ENCODE assay signal across 8 cellular contexts in the genomic region with DNA sequence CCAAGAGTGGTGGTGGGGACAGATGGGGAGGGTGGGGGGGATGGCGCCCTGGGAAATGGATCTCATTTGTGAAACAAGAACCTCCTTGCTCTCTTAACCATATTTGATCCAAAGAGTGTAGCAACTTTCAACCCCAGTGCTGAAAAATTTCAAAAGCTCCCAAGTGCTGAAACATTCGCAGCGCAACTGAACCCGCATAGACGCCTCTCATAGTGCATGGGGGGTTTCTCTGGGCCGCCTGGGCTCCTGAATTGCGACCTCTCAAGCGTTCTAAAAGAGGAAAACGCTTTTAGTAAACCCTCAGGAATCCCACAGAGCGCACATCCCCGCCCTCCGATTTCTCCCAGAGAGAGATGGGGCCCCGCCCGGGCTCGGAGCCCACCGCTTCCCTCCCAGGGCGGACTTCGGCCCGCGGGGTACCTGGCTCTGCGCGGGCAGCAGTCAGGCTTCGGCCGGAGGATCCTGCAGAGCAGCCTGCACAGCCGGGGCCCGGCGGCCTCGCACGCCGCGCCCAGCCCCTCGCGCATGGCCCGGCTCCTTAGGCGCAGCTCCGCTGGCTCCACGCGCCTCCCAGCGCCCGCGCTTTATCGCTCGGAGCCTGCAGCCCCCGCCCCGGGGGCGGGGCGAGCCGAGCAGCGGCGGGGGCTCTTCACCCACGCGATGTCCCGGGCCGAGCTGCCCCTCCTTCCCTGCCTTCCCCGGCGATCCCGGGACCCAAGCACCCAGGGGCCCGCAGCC. TPM values are rescaled to one million over a fixed set of nuclear protein-coding genes. Genes with fewer than 3 reads are reported as not detected.
DNase-seq lines count a peak whose midpoint lies in the region; ATAC-seq and TF ChIP-seq lines count a peak whose summit lies in the region.

No MANE protein-coding gene starts in this region.

- CTCF ChIA-PET in CD8-positive, alpha-beta memory T cell (lab: Charles Lee), result interaction anchor here (1.2 to 4.2 kb wide), 3 partner anchors 10 to 87 kb away, joined by 3 to 20 read pairs (median 5); no protein-coding TSS in a partner anchor

- no peaks in the 10 kb centered on the region for H3K36me3 Mint-ChIP-seq in CD8-positive, alpha-beta memory T cell
- H3K36me3 Mint-ChIP-seq in neural crest cell (ENCODE audit: low read depth), result no peaks in the 10 kb centered on the region

- no peak overlapping the region for H3K4me3 ChIP-seq in CD8-positive, alpha-beta memory T cell (ENCODE audit: low read length)
- peak overlapping the region in 1 of 4 experiments; percentile 34 for H3K4me3 ChIP-seq in fibroblast of lung (replicated peaks in 1 of 4; ENCODE audit: control extremely low read depth in 1 of 4, insufficient read depth in 1 of 4, low read depth in 3 of 4, low read length in 4 of 4)

- H3K79me2 ChIP-seq in fibroblast of lung (ENCODE audit: control insufficient read depth, insufficient read depth, low read length), result no peaks in the 10 kb centered on the region

- POLR2A ChIA-PET in CD8-positive, alpha-beta memory T cell (lab: Charles Lee), result no interaction called here

- peaks cover 5% of the 10 kb centered on the region in 3 donors for H3K4me1 Mint-ChIP-seq in CD8-positive, alpha-beta memory T cell
- peaks cover 4% of the 10 kb centered on the region for H3K4me1 Mint-ChIP-seq in neural crest cell

- H3K4me2 ChIP-seq in fibroblast of lung (ENCODE audit: extremely low read depth, insufficient read depth, low read length), result peak overlapping the region; percentile 5

- H3K9me3 Mint-ChIP-seq in CD8-positive, alpha-beta memory T cell, result no peaks in the 10 kb centered on the region
- no peaks in the 10 kb centered on the region for H3K9me3 Mint-ChIP-seq in neural crest cell

- H2AFZ ChIP-seq in fibroblast of lung (ENCODE audit: low read length), result no peak overlapping the region

- H3K27ac Mint-ChIP-seq in CD8-positive, alpha-beta memory T cell, result no peak overlapping the region
- H3K27ac Mint-ChIP-seq in neural crest cell (ENCODE audit: unreplicated experiment), result no peak overlapping the region

- H3K27ac ChIP-seq in CD8-positive, alpha-beta memory T cell (ENCODE audit: low read depth, low read length), result no peak overlapping the region
- no peak overlapping the region for H3K27ac ChIP-seq in fibroblast of lung (ENCODE audit: insufficient read depth, low read length)

- no peak overlapping the region for H3K9ac ChIP-seq in fibroblast of lung (ENCODE audit: insufficient read depth, low read length)

- H3K9me3 ChIP-seq in CD8-positive, alpha-beta memory T cell (ENCODE audit: low read length), result no peaks in the 10 kb centered on the region
- H3K9me3 ChIP-seq in fibroblast of lung (ENCODE audit: control insufficient read depth, insufficient read depth, low read depth, low read length), result no peaks in the 10 kb centered on the region

- H4K20me1 ChIP-seq in fibroblast of lung (ENCODE audit: control insufficient read depth, extremely low read depth, insufficient read depth, low read length), result no peaks in the 10 kb centered on the region

- peak overlapping the region in 6 of 7 donors; percentile 9 to 61 (median 34) for H3K4me3 Mint-ChIP-seq in CD8-positive, alpha-beta memory T cell
- peak overlapping the region; percentile 50 for H3K4me3 Mint-ChIP-seq in neural crest cell

- H3K27me3 ChIP-seq in CD8-positive, alpha-beta memory T cell (ENCODE audit: insufficient read depth, low read length, poor library complexity, severe bottlenecking), result no peaks in the 10 kb centered on the region
- H3K27me3 ChIP-seq in fibroblast of lung (ENCODE audit: control insufficient read depth, insufficient read depth, low read length), result peaks cover 10% of the 10 kb centered on the region

- H3K36me3 ChIP-seq in CD8-positive, alpha-beta memory T cell (ENCODE audit: insufficient read depth, low read length), result no peaks in the 10 kb centered on the region
- H3K36me3 ChIP-seq in fibroblast of lung (ENCODE audit: control insufficient read depth, insufficient read depth, low read length), result no peaks in the 10 kb centered on the region

- ATAC-seq in HG03378 (IDR thresholded peaks at IDR 0.05; ENCODE audit: unreplicated experiment), result no peak
- ATAC-seq in HG02763 (IDR thresholded peaks at IDR 0.05; ENCODE audit: unreplicated experiment), result no peak

- peak in 1 of 5 donors; percentile 35 for DNase-seq in CD8-positive, alpha-beta memory T cell
- peak; percentile 34 for DNase-seq in NCI-H510A (lab: John Stamatoyannopoulos, UW)
- peak in 1 of 2 donors; percentile 21 for DNase-seq in fibroblast of lung (ENCODE audit: low read depth in 2 of 2)
- peak; percentile 28 for DNase-seq in neural crest cell (ENCODE audit: low read depth, low spot score)
- DNase-seq in NCI-H2081 treated with DMSO at 0.1 percent for 48 hours (lab: John Stamatoyannopoulos, UW), result no peak
- no peak for DNase-seq in glomerular visceral epithelial cell (ENCODE audit: extremely low spot score)

- H3K27me3 Mint-ChIP-seq in CD8-positive, alpha-beta memory T cell, result peaks cover 39 to 60% of the 10 kb centered on the region in 2 donors
- peaks cover 61% of the 10 kb centered on the region for H3K27me3 Mint-ChIP-seq in neural crest cell (ENCODE audit: low read depth)

- TF ChIP-seq CTCF in fibroblast of lung (conservative IDR thresholded peaks at IDR 0.05 in 1 of 2, IDR thresholded peaks at IDR 0.05 in 1 of 2; ENCODE audit: low read depth in 1 of 2, low read length in 2 of 2) (no peak), neural crest cell (conservative IDR thresholded peaks at IDR 0.05) (no peak)

- H3K4me1 ChIP-seq in CD8-positive, alpha-beta memory T cell (ENCODE audit: insufficient read depth, low read length), result no peaks in the 10 kb centered on the region
- no peaks in the 10 kb centered on the region for H3K4me1 ChIP-seq in fibroblast of lung (ENCODE audit: control insufficient read depth, extremely low read depth, insufficient read depth, low read length)

RNA-seq across cellular contexts. Expression of gene NOS2, which starts 7.0 kb away (rescaled TPM):
- under 1 TPM in 1 of 2 experiments, not detected in 1; 0.07 TPM for total RNA-seq in CD8-positive, alpha-beta memory T cell
- not detected for polyA plus RNA-seq in CD8-positive, alpha-beta memory T cell
- under 0.01 TPM in 1 of 2 replicates, not detected in the other for total RNA-seq in fibroblast of lung
- not detected in 2 replicates for polyA plus RNA-seq in fibroblast of lung
- polyA plus RNA-seq in fibroblast of lung (2012), result not detected in 2 replicates
- not detected in 2 replicates for polyA minus RNA-seq in fibroblast of lung (ENCODE audit: low replicate concordance)
- 0.66 and 0.91 TPM in 2 replicates for total RNA-seq in neural crest cell

Comparison
In these comparisons a context has a peak if more than half of its experiments do, and no peak if none do; other contexts are left out.
1. DNase-seq: peak in NCI-H510A (single experiment) and neural crest cell (single experiment); none in NCI-H2081 treated with DMSO at 0.1 percent for 48 hours (single experiment) and glomerular visceral epithelial cell (single experiment).